13 cellular contexts compared by ENCODE assay signal in the genomic region with DNA sequence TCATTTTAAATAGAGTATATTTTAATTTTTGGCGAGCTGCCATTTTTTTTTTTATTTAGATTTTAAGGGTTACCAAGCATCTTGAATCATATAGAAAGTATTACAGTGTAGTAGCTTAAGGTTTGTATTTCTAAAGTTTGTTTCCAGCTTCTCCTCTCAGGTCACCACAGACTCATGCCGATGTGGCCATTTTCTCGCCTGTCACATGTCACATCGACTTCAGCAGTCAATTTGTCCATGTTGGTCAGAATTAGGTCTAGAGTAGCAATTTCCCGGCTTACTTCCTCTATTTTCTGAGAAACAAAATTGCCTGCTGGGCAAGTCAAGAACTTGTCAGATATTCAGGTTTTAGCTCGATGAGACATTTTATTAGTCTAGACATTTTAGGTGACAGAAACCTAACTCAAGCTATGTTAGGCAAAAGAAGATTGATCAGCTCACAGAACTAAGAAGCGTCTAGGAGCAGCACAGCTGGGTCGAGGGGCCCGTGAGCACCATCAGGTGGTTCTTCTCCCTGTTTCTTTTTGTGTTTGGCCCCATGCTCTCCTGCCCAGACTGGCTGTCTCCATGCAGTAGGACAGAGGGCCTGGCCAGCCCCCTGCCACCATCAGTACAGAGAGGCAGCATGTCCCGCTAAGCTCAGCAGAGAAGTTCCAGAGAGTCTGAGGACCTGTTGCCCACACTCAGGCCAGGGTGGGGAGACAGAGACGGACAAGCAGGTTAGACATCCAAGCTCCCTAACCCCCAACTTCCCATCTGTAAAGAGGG. TPM values are rescaled to one million over a fixed set of nuclear protein-coding genes. Genes with fewer than 3 reads are reported as not detected.
DNase-seq lines count a peak whose midpoint lies in the region; TF ChIP-seq lines count a peak whose summit lies in the region.
"Had no signal": no experiment of that assay in that cellular context is flagged by ENCODE, and none has a peak within 500 bp of the region (broad histone marks: within the 10 kb centered on the region; RNA-seq: fewer than 3 reads in every experiment).

No MANE protein-coding gene starts in this region.

- no peaks in the 10 kb centered on the region for H3K27me3 ChIP-seq in mesenchymal stem cell (ENCODE audit: control insufficient read depth in 1 of 2, insufficient read depth in 1 of 2, low read length in 2 of 2)
- H3K27me3 ChIP-seq: suprapubic skin had no signal

- in situ Hi-C loops in KBM-7 (cut with MboI; ENCODE audit: low pct_unique_long_range_greater_than_20kb, low sequenced_read_pairs): no loop called here
- in situ Hi-C loops in ACHN (cut with HindIII; ENCODE audit: low pct_ligation_motif_present, low pct_unique_long_range_greater_than_20kb, low sequenced_read_pairs): no loop called here

- H2BK12ac ChIP-seq in mesenchymal stem cell (ENCODE audit: low read length in 2 of 2): peak overlapping the region; percentile 62 to 68

- H2AFZ ChIP-seq in mesenchymal stem cell (ENCODE audit: low read depth, low read length): no peak overlapping the region
- H2AFZ ChIP-seq: PC-9 had no signal

- H3K14ac ChIP-seq in mesenchymal stem cell (ENCODE audit: low read length in 2 of 2): no peak overlapping the region

- H2BK120ac ChIP-seq in mesenchymal stem cell (ENCODE audit: low read depth, low read length): no peak overlapping the region

- H3K23ac ChIP-seq in mesenchymal stem cell (ENCODE audit: low read length in 2 of 2): no peak overlapping the region

- H2BK15ac ChIP-seq in mesenchymal stem cell (ENCODE audit: low read depth, poor library complexity, severe bottlenecking): peak overlapping the region; percentile 90

- intact Hi-C loops in lower leg skin (cut with DNase I; ENCODE audit: low total_unique reads): loop anchor here (10.0 kb wide), 1 partner anchor 78 kb away; the partner anchor contains the start of gene ABLIM3

- H3K4me3 ChIP-seq in mesenchymal stem cell (ENCODE audit: insufficient read depth in 1 of 2, low read depth in 1 of 2, low read length in 2 of 2): no peak overlapping the region
- H3K4me3 ChIP-seq in lower leg skin (ENCODE audit: low read depth, poor library complexity, severe bottlenecking): no peak overlapping the region
- H3K4me3 ChIP-seq: PC-9, suprapubic skin had no signal

- DNase-seq in KBM-7: peak; percentile 66
- DNase-seq in SKM-1 (lab: John Stamatoyannopoulos, UW; ENCODE audit: unreplicated experiment): peak; percentile 46
- DNase-seq in mesenchymal stem cell: no peak
- no peak for DNase-seq in ACHN
- DNase-seq in lower leg skin (ENCODE audit: low spot score in 2 of 2): no peak
- no peak for DNase-seq in activated CD4-positive, CD25-positive, alpha-beta regulatory T cell treated with anti-CD3 and anti-CD28 coated beads, Interleukin-2, amount 50 U/mL, for 72 hours
- DNase-seq: hippocampal formation, NCI-H1436 treated with DMSO at 0.1 percent for 48 hours, NCI-H2171, NCI-H526 treated with DMSO at 0.1 percent for 48 hours, PC-9 had no signal

- H2BK5ac ChIP-seq in mesenchymal stem cell (ENCODE audit: low read depth, low read length, poor library complexity, severe bottlenecking): no peak overlapping the region

- H3K9me3 ChIP-seq in mesenchymal stem cell (ENCODE audit: control insufficient read depth, low read length): no peaks in the 10 kb centered on the region
- H3K9me3 ChIP-seq: suprapubic skin had no signal

- H3K4ac ChIP-seq in mesenchymal stem cell (ENCODE audit: low read depth in 1 of 2, low read length in 2 of 2): no peak overlapping the region

- H3K4me2 ChIP-seq in mesenchymal stem cell (ENCODE audit: low read length, poor library complexity, severe bottlenecking): no peak overlapping the region
- H3K4me2 ChIP-seq: PC-9 had no signal

- H3K79me1 ChIP-seq in mesenchymal stem cell (replicated peaks; ENCODE audit: low read length, poor library complexity, severe bottlenecking): no peaks in the 10 kb centered on the region

- no peak overlapping the region for H3K9ac ChIP-seq in mesenchymal stem cell (ENCODE audit: low read length)

- no peak for TF ChIP-seq CTCF in C4-2B (conservative IDR thresholded peaks at IDR 0.05)
- TF ChIP-seq CTCF in lower leg skin (IDR thresholded peaks at IDR 0.05): no peak

- peaks cover 2 to 52% of the 10 kb centered on the region in 2 experiments for H3K36me3 ChIP-seq in mesenchymal stem cell (ENCODE audit: control insufficient read depth in 1 of 2, insufficient read depth in 2 of 2, low read depth in 1 of 2, low read length in 2 of 2)
- H3K36me3 ChIP-seq: suprapubic skin had no signal

- H4K8ac ChIP-seq in mesenchymal stem cell (ENCODE audit: low read length): peak overlapping the region; percentile 43

- no peak for TF ChIP-seq POLR2A in lower leg skin (IDR thresholded peaks at IDR 0.05)

- H3K27ac ChIP-seq in C4-2B: peak overlapping the region; percentile 7; the same call in 1 of the 2 replicates
- H3K27ac ChIP-seq in mesenchymal stem cell (ENCODE audit: low read length, poor library complexity, severe bottlenecking): no peak overlapping the region
- H3K27ac ChIP-seq: PC-9, suprapubic skin had no signal

- peak overlapping the region; percentile 53 to 58 for H3K18ac ChIP-seq in mesenchymal stem cell (ENCODE audit: low read depth in 1 of 2, low read length in 2 of 2)

- whole genome bisulfite sequencing in mesenchymal stem cell: 95% methylated on average over 10 of the region's 11 CpGs
- WGBS in lower leg skin, 2 donors: 78 to 82% methylated on average over 11 of the region's 11 CpGs

- H4K91ac ChIP-seq in mesenchymal stem cell (ENCODE audit: low read length): peak overlapping the region; percentile 8

- H2AK5ac ChIP-seq in mesenchymal stem cell (ENCODE audit: low read length, severe bottlenecking): no peak overlapping the region

- H3K4me1 ChIP-seq in mesenchymal stem cell (ENCODE audit: control insufficient read depth, insufficient read depth, low read depth, low read length): peaks cover 2% of the 10 kb centered on the region

RNA-seq across cellular contexts. Expression of gene AFAP1L1, which starts 48.4 kb away (rescaled TPM):
- 10.1 TPM for polyA plus RNA-seq in mesenchymal stem cell (2013, experiment 1 of 2)
- 9.8 TPM for polyA plus RNA-seq in mesenchymal stem cell (2013, experiment 2 of 2)
- 10 to 100 TPM in 1 of 4 donors, 1 to 10 TPM in 3; 6.3 to 10.8 (median 8.0) TPM for total RNA-seq in lower leg skin

Comparison
In these comparisons a context has a peak if more than half of its experiments do, and no peak if none do; other contexts are left out.
1. DNase-seq: peak in KBM-7 (single experiment) and SKM-1 (single experiment); none in mesenchymal stem cell (single experiment), ACHN (single experiment), lower leg skin (0 of 2) and activated CD4-positive, CD25-positive, alpha-beta regulatory T cell treated with anti-CD3 and anti-CD28 coated beads, Interleukin-2, amount 50 U/mL, for 72 hours (single experiment).